Comparison of ENCODE assay signal across 8 cellular contexts in the genomic region with DNA sequence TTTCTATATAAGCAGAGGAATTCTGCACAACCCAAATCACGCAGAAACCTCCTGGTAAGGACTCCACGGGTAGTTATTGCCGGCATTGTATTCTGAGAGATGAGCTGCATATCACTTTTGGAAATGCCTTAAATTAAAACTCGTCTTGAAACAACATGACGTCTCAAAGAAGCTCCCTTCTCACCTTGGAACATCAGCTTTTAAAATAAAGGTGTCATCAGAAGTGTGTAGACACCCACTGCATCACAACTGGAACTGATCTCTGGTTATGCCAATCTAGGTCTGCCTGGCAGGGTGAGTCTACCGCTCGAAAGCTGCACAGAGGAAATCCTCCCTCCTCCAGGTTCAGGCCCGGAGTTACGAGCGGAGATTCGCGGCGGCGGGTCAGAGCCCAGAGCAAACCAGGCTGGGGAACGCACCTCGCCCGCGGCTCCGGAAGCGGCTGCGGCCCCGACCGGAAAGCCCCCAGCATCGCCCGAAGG. TPM values are rescaled to one million over a fixed set of nuclear protein-coding genes. Genes with fewer than 3 reads are reported as not detected.
A peak's percentile ranks its signal among the peaks of the same experiment; 100 is the strongest.
DNase-seq lines count a peak whose midpoint lies in the region; ATAC-seq and TF ChIP-seq lines count a peak whose summit lies in the region.

No MANE protein-coding gene starts in this region.

- 2% methylated on average over 6 of the region's 25 CpGs for WGBS in suprapubic skin

- no peak for TF ChIP-seq EP300 in suprapubic skin (IDR thresholded peaks at IDR 0.05)

- peaks cover 0 to 11% of the 10 kb centered on the region in 2 donors for H3K4me1 ChIP-seq in ascending aorta
- H3K4me1 ChIP-seq in suprapubic skin, result peaks cover 50% of the 10 kb centered on the region

- H3K9me3 ChIP-seq in ascending aorta, result no peaks in the 10 kb centered on the region
- H3K9me3 ChIP-seq in suprapubic skin, result no peaks in the 10 kb centered on the region

- TF ChIP-seq CTCF in ascending aorta (IDR thresholded peaks at IDR 0.05) (no peak), suprapubic skin (IDR thresholded peaks at IDR 0.05) (no peak)

- peak; percentile 8 for ATAC-seq in HG03442 (IDR thresholded peaks at IDR 0.05; ENCODE audit: unreplicated experiment)

- intact Hi-C loops in ascending aorta (cut with DNase I), result loop anchor here (5.0 to 10.0 kb wide), 3 partner anchors 208 to 1010 kb away; partner anchors contain the start of genes ISOC1 and PRRC1

- no peaks in the 10 kb centered on the region for H3K27me3 ChIP-seq in ascending aorta
- no peaks in the 10 kb centered on the region for H3K27me3 ChIP-seq in suprapubic skin

- TF ChIP-seq POLR2A in suprapubic skin (IDR thresholded peaks at IDR 0.05), result no peak

- DNase-seq in NOMO-1 treated with DMSO at 0.1 percent for 48 hours (lab: John Stamatoyannopoulos, UW; ENCODE audit: unreplicated experiment) (peak; percentile 50), NOMO-1 treated with dmso at 0.1 percent for 144 hours (lab: John Stamatoyannopoulos, UW; ENCODE audit: unreplicated experiment) (no peak), ascending aorta (ENCODE audit: low spot score in 2 of 2) (no peak), kidney glomerular epithelial cell (lab: John Stamatoyannopoulos, UW) (peak; percentile 63), suprapubic skin (ENCODE audit: low spot score in 2 of 2) (no peak), OCI-M1 (lab: John Stamatoyannopoulos, UW) (no peak), hypothalamus (lab: John Stamatoyannopoulos, UW) (no peak)

- H3K36me3 ChIP-seq in ascending aorta, result no peaks in the 10 kb centered on the region
- H3K36me3 ChIP-seq in suprapubic skin, result no peaks in the 10 kb centered on the region

- H3K4me3 ChIP-seq in ascending aorta (peak overlapping the region; percentile 87 to 91), suprapubic skin (peak overlapping the region; percentile 71)

- H3K27ac ChIP-seq in ascending aorta (peak overlapping the region; percentile 93 to 95), suprapubic skin (peak overlapping the region; percentile 92)

RNA-seq across cellular contexts. Expression of gene SLC12A2, which starts 1.0 kb away (rescaled TPM):
- 11.8 TPM for total RNA-seq in ascending aorta
- 100 to 1,000 TPM; 126 to 330 (median 186) TPM for total RNA-seq in suprapubic skin

Comparison
In these comparisons a context has a peak if more than half of its experiments do, and no peak if none do; other contexts are left out.
1. DNase-seq: peak in NOMO-1 treated with DMSO at 0.1 percent for 48 hours (single experiment) and kidney glomerular epithelial cell (single experiment); none in NOMO-1 treated with dmso at 0.1 percent for 144 hours (single experiment), ascending aorta (0 of 2), suprapubic skin (0 of 2), OCI-M1 (single experiment) and hypothalamus (0 of 51).